1 cellular context compared by ENCODE assay signal in the genomic region with DNA sequence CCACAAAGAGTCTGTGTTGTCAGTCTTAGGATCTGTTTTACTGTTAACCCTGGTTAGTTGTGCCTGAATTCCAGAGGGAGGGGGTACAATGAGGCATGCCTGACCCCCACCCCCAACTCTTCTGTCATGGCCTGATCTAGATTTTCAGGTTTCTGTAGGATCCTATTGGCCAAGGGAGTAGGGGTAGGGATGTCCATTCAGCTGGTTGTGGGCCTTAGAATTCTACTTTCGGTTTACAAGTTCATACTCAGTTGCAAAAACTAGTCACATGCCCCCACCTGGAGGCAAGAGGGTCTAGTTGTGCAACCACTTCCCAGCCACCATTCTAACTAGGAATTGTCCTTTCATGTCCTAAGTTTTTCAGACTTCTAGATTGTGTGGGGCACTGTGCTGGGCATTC.
TF ChIP-seq lines count a peak whose summit lies in the region.

No MANE protein-coding gene starts in this region.

TF ChIP-seq in K562, 482 proteins besides CTCF, POLR2A, EP300 and RAD21:
- TF ChIP-seq HMBOX1 (IDR thresholded peaks at IDR 0.05) (peak; percentile 64), MEIS2 (IDR thresholded peaks at IDR 0.05; ENCODE audit: partially characterized antibody) (no peak), CEBPG (CRISPR knock-in tag; IDR thresholded peaks at IDR 0.05) (no peak), CEBPG (tag; conservative IDR thresholded peaks at IDR 0.05 in 1 of 2, IDR thresholded peaks at IDR 0.05 in 1 of 2) (0 out of 4 replicates have a peak, but pooled peaks of 1 of the 2 experiments have one; percentile 15), MCM3 (IDR thresholded peaks at IDR 0.05) (no peak), CEBPB (tag; IDR thresholded peaks at IDR 0.05) (peak; percentile 54), YY1 (IDR thresholded peaks at IDR 0.05; ENCODE audit: borderline replicate concordance in 1 of 3, control insufficient read depth in 1 of 3, extremely low read depth in 1 of 3, insufficient read depth in 3 of 3, insufficient read length in 1 of 3, insufficient replicate concordance in 2 of 3, low read depth in 1 of 3, low read length in 2 of 3) (no peak)
TF ChIP-seq in K562: peak in this region for 3.
